22 cellular contexts compared by ENCODE assay signal in genomic region chr7:49245062-49245461, GRCh38.
"Had no signal": no experiment of that assay in that cellular context is flagged by ENCODE, and none has a peak within 500 bp of the region (broad histone marks: within the 10 kb centered on the region; RNA-seq: fewer than 3 reads in every experiment).

No MANE protein-coding gene starts in this region.

- ATAC-seq: activated CD4-positive, CD25-positive, alpha-beta regulatory T cell treated with anti-CD3 and anti-CD28 coated beads, Interleukin-2, amount 50 U/mL, for 24 hours; activated T-cell treated with anti-CD3 and anti-CD28 coated beads, Interleukin-2, amount 50 U/mL, for 72 hours; body of pancreas; heart right ventricle; left colon; right cardiac atrium; stimulated activated naive CD8-positive, alpha-beta T cell treated with anti-CD3 and anti-CD28 coated beads, Interleukin-15, Interleukin-2, amounts not matched to agents 100 U/mL and 50 U/mL, for 24 hours had no signal

- FAIRE-seq: keratinocyte had no signal

- DNase-seq: activated CD4-positive, alpha-beta memory T cell treated with anti-CD3 and anti-CD28 coated beads, Interleukin-2, amount 10 ng/mL, durations not matched to agents 7 days and 5 days; activated CD4-positive, alpha-beta T cell treated with anti-CD3 and anti-CD28 coated beads, Interleukin-2, amount 10 ng/mL, durations not matched to agents 24 days and 14 days; activated effector memory CD4-positive, alpha-beta T cell treated with Interleukin-2 at 50 U/mL for 16 hours; activated naive CD4-positive, alpha-beta T cell treated with anti-CD3 and anti-CD28 coated beads for 36 hours; activated T-cell treated with anti-CD3 and anti-CD28 coated beads, Interleukin-2, amount 50 U/mL, for 72 hours; anterior cingulate cortex; body of pancreas; cortex of kidney; foreskin fibroblast; heart right ventricle; left colon; nucleus accumbens; right cardiac atrium; stimulated activated CD4-positive, alpha-beta T cell treated with anti-CD3 and anti-CD28 coated beads, Interleukin-4, amount 100 ng/mL, for 24 hours; stimulated activated naive CD8-positive, alpha-beta T cell treated with anti-CD3 and anti-CD28 coated beads, Interleukin-15, Interleukin-2, amounts not matched to agents 100 U/mL and 50 U/mL, for 24 hours; substantia nigra; tibial artery had no signal

- H3K36me3 ChIP-seq: cardiac muscle cell, heart right ventricle, tibial artery had no signal

- H3K4me1 ChIP-seq: body of pancreas, heart right ventricle, parathyroid adenoma, tibial artery had no signal

- H3K9ac ChIP-seq: parathyroid adenoma had no signal

- H3K27ac ChIP-seq: body of pancreas, cardiac muscle cell, epithelial cell of prostate, heart right ventricle, parathyroid adenoma, tibial artery had no signal

- H3K79me2 ChIP-seq: parathyroid adenoma had no signal

- H3K4me3 ChIP-seq: body of pancreas, cardiac muscle cell, heart right ventricle, tibial artery had no signal

- H2AFZ ChIP-seq: parathyroid adenoma had no signal

- H3K27me3 ChIP-seq: body of pancreas, cardiac muscle cell, heart right ventricle, tibial artery had no signal

- H3K9me3 ChIP-seq: body of pancreas, tibial artery had no signal
